8 cellular contexts compared by ENCODE assay signal in genomic region chr19:21328402-21328801, GRCh38. TPM values are rescaled to one million over a fixed set of nuclear protein-coding genes. Genes with fewer than 3 reads are reported as not detected.
DNase-seq lines count a peak whose midpoint lies in the region; ATAC-seq and TF ChIP-seq lines count a peak whose summit lies in the region.

No MANE protein-coding gene starts in this region.

- H3K27ac Mint-ChIP-seq in activated T-cell treated with anti-CD3 and anti-CD28 coated beads, Interleukin-2, amount 50 U/mL, for 72 hours: peak overlapping the region; percentile 99
- peak overlapping the region; percentile 100 for H3K27ac Mint-ChIP-seq in neural crest cell (ENCODE audit: unreplicated experiment)

- peaks cover 46% of the 10 kb centered on the region for H3K4me1 Mint-ChIP-seq in activated T-cell treated with anti-CD3 and anti-CD28 coated beads, Interleukin-2, amount 50 U/mL, for 72 hours (ENCODE audit: low read depth)
- peaks cover 39% of the 10 kb centered on the region for H3K4me1 Mint-ChIP-seq in neural crest cell

- WGBS in esophagus, 2 donors: 6% methylated on average over 6 of the region's 6 CpGs

- peak overlapping the region; percentile 56 for H3K4me3 ChIP-seq in SJSA1
- peak overlapping the region; percentile 90 to 99 for H3K4me3 ChIP-seq in esophagus (ENCODE audit: low read depth in 1 of 2, low read length in 2 of 2)

- H3K36me3 ChIP-seq in SJSA1: peaks cover 14% of the 10 kb centered on the region
- H3K36me3 ChIP-seq in esophagus (ENCODE audit: control insufficient read depth in 2 of 2, insufficient read depth in 2 of 2, low read length in 1 of 2): no peaks in the 10 kb centered on the region

- H3K4me1 ChIP-seq in SJSA1 (replicated peaks): no peaks in the 10 kb centered on the region
- no peaks in the 10 kb centered on the region for H3K4me1 ChIP-seq in esophagus (ENCODE audit: control insufficient read depth in 2 of 2, insufficient read depth in 2 of 2, low read length in 1 of 2)

- TF ChIP-seq CTCF in neural crest cell (conservative IDR thresholded peaks at IDR 0.05): no peak

- peaks cover 3 to 13% of the 10 kb centered on the region in 2 donors for H3K9me3 Mint-ChIP-seq in activated T-cell treated with anti-CD3 and anti-CD28 coated beads, Interleukin-2, amount 50 U/mL, for 72 hours
- peaks cover 9% of the 10 kb centered on the region for H3K9me3 Mint-ChIP-seq in neural crest cell

- H3K27me3 ChIP-seq in SJSA1 (replicated peaks) (no peaks in the 10 kb centered on the region), esophagus (ENCODE audit: control insufficient read depth in 1 of 2, insufficient read depth in 2 of 2, low read length in 2 of 2) (no peaks in the 10 kb centered on the region)

- H3K27ac ChIP-seq in SJSA1 (no peak overlapping the region), esophagus (ENCODE audit: low read depth in 2 of 2, low read length in 1 of 2) (peak overlapping the region; percentile 99)

- ATAC-seq in activated T-cell treated with anti-CD3 and anti-CD28 coated beads, Interleukin-2, amount 50 U/mL, for 72 hours (replicated peaks in 1 of 2): no peak

- H3K27me3 Mint-ChIP-seq in activated T-cell treated with anti-CD3 and anti-CD28 coated beads, Interleukin-2, amount 50 U/mL, for 72 hours (ENCODE audit: low read depth): no peaks in the 10 kb centered on the region
- no peaks in the 10 kb centered on the region for H3K27me3 Mint-ChIP-seq in neural crest cell (ENCODE audit: low read depth)

- peaks cover 16 to 43% of the 10 kb centered on the region in 2 donors for H3K36me3 Mint-ChIP-seq in activated T-cell treated with anti-CD3 and anti-CD28 coated beads, Interleukin-2, amount 50 U/mL, for 72 hours (ENCODE audit: insufficient read depth in 2 of 2)
- peaks cover 35% of the 10 kb centered on the region for H3K36me3 Mint-ChIP-seq in neural crest cell (ENCODE audit: low read depth)

- H3K9me3 ChIP-seq in SJSA1 (replicated peaks) (no peaks in the 10 kb centered on the region; the same call in 1 of the 2 replicates), esophagus (ENCODE audit: control insufficient read depth in 2 of 2, insufficient read depth in 1 of 2, low read depth in 1 of 2, low read length in 1 of 2) (peaks cover 0 to 2% of the 10 kb centered on the region in 2 donors)

- peak overlapping the region; percentile 96 to 99 for H3K4me3 Mint-ChIP-seq in activated T-cell treated with anti-CD3 and anti-CD28 coated beads, Interleukin-2, amount 50 U/mL, for 72 hours
- peak overlapping the region; percentile 97 for H3K4me3 Mint-ChIP-seq in neural crest cell

- DNase-seq in activated T-cell treated with anti-CD3 and anti-CD28 coated beads, Interleukin-2, amount 50 U/mL, for 72 hours: no peak
- DNase-seq in activated T-cell treated with anti-CD3 and anti-CD28 coated beads, Interleukin-2, amount 50 U/mL, for 48 hours: no peak
- DNase-seq in SJSA1 (ENCODE audit: low read depth in 1 of 2, low spot score in 2 of 2) (no peak), neural crest cell (ENCODE audit: low read depth, low spot score) (no peak), NCI-H510A treated with DMSO at 0.1 percent for 48 hours (lab: John Stamatoyannopoulos, UW) (no peak), NCI-H187 (lab: John Stamatoyannopoulos, UW) (no peak)
- DNase-seq in activated CD4-positive, alpha-beta T cell treated with anti-CD3 and anti-CD28 coated beads for 48 hours: no peak

RNA-seq across cellular contexts. Expression of gene ZNF708, which starts 0.8 kb away (rescaled TPM):
- 10 to 100 TPM; 13.0 to 13.6 TPM for total RNA-seq in activated T-cell treated with anti-CD3 and anti-CD28 coated beads, Interleukin-2, amount 50 U/mL, for 72 hours
- 2.7 and 5.0 TPM in 2 replicates for total RNA-seq in SJSA1 (2014; rRNA removed; shearing (Covaris generic))
- 1 to 10 TPM; 1.6 to 3.3 TPM for polyA plus RNA-seq in esophagus
- 22.2 and 24.6 TPM in 2 replicates for total RNA-seq in neural crest cell

RNA-seq across cellular contexts. Expression of gene ZNF738, which starts 30.4 kb away (rescaled TPM):
- 10 to 100 TPM; 16.9 to 28.2 TPM for total RNA-seq in activated T-cell treated with anti-CD3 and anti-CD28 coated beads, Interleukin-2, amount 50 U/mL, for 72 hours
- 11.5 and 18.4 TPM in 2 replicates for total RNA-seq in SJSA1 (2014; rRNA removed; shearing (Covaris generic))
- 1 to 10 TPM; 2.9 to 3.6 TPM for polyA plus RNA-seq in esophagus
- 71.1 and 71.4 TPM in 2 replicates for total RNA-seq in neural crest cell
